17 cellular contexts compared by ENCODE assay signal in the genomic region with DNA sequence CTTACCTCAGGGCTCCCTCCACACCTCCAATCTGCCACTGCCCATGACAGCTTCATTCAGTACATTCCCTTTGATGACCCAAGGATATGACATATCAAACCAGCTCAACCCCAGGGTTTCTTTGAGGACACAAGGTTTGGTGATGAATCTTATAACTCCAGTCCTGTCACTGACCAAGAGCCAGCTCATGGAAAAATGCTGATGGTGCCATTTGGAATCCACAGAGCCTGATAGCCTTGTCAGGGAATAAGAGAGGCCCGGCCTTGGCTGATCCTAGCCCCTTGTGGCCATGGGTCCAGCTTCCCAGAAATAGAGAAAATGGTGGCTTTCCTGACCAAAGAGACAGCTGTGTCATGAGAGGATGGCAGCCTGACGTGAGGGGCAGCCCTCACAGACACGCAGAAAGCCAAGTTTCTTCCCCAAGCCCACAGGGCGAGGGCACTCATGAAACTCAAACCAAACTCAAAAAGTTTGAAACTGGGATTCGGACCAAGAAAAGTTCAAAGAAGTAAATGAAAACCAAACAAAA.
DNase-seq lines count a peak whose midpoint lies in the region; ATAC-seq, FAIRE-seq and TF ChIP-seq lines count a peak whose summit lies in the region.
"Had no signal": no experiment of that assay in that cellular context is flagged by ENCODE, and none has a peak within 500 bp of the region (broad histone marks: within the 10 kb centered on the region; RNA-seq: fewer than 3 reads in every experiment).

No MANE protein-coding gene starts in this region.

- no peaks in the 10 kb centered on the region for H3K36me3 ChIP-seq in BLaER1 treated with 17β-estradiol and CSF1 and Interleukin-3, amounts not matched to agents 10 nM and 100 nM
- H3K36me3 ChIP-seq in pancreas: no peaks in the 10 kb centered on the region
- no peaks in the 10 kb centered on the region for H3K36me3 ChIP-seq in tibial nerve
- H3K36me3 ChIP-seq: BE2C, HAP-1 had no signal

- peaks cover 32% of the 10 kb centered on the region for H3K4me1 Mint-ChIP-seq in endothelial cell (ENCODE audit: unreplicated experiment)
- H3K4me1 Mint-ChIP-seq: CD4-positive, CD25-positive, alpha-beta regulatory T cell had no signal

- H4K20me1 ChIP-seq in BLaER1 treated with 17β-estradiol and CSF1 and Interleukin-3, amounts not matched to agents 10 nM and 100 nM: no peaks in the 10 kb centered on the region

- H3K27me3 Mint-ChIP-seq in endothelial cell (ENCODE audit: unreplicated experiment): peaks cover 2% of the 10 kb centered on the region

- H3K36me3 Mint-ChIP-seq in endothelial cell (ENCODE audit: low read depth, unreplicated experiment): no peaks in the 10 kb centered on the region
- H3K36me3 Mint-ChIP-seq: CD4-positive, CD25-positive, alpha-beta regulatory T cell had no signal

- 24 to 27% methylated on average over 5 of the region's 5 CpGs for WGBS in pancreas, 2 donors
- WGBS in tibial nerve, 2 donors: 79 to 86% methylated on average over 5 of the region's 5 CpGs

- H3K4me3 ChIP-seq in BLaER1 treated with 17β-estradiol and CSF1 and Interleukin-3, amounts not matched to agents 10 nM and 100 nM: no peak overlapping the region
- no peak overlapping the region for H3K4me3 ChIP-seq in pancreas
- H3K4me3 ChIP-seq in tibial nerve: no peak overlapping the region
- H3K4me3 ChIP-seq: GM12878, HAP-1 had no signal

- H3K4me3 Mint-ChIP-seq in endothelial cell (ENCODE audit: unreplicated experiment): no peak overlapping the region
- H3K4me3 Mint-ChIP-seq: CD4-positive, CD25-positive, alpha-beta regulatory T cell had no signal

- TF ChIP-seq POLR2A in tibial nerve (IDR thresholded peaks at IDR 0.05): no peak

- peaks cover 14 to 26% (median 20%) of the 10 kb centered on the region in 10 experiments; a peak in 19 of 20 replicates for H3K4me1 ChIP-seq in BLaER1 treated with 17β-estradiol and CSF1 and Interleukin-3, amounts not matched to agents 10 nM and 100 nM
- H3K4me1 ChIP-seq in pancreas (peaks cover 27 to 43% (median 31%) of the 10 kb centered on the region in 3 donors), tibial nerve (peaks cover 0 to 14% (median 4%) of the 10 kb centered on the region in 4 donors)
- H3K4me1 ChIP-seq: BE2C, HAP-1 had no signal

- H3K27me3 ChIP-seq in BLaER1 treated with 17β-estradiol and CSF1 and Interleukin-3, amounts not matched to agents 10 nM and 100 nM: no peaks in the 10 kb centered on the region; a peak in 1 of 22 replicates
- H3K27me3 ChIP-seq in pancreas (no peaks in the 10 kb centered on the region), tibial nerve (no peaks in the 10 kb centered on the region)
- H3K27me3 ChIP-seq: BE2C had no signal

- no peak overlapping the region; a peak in 1 of 22 replicates for H3K9ac ChIP-seq in BLaER1 treated with 17β-estradiol and CSF1 and Interleukin-3, amounts not matched to agents 10 nM and 100 nM

- TF ChIP-seq EP300 in tibial nerve (IDR thresholded peaks at IDR 0.05): no peak

- no peak for TF ChIP-seq CTCF in VCaP (conservative IDR thresholded peaks at IDR 0.05)
- no peak for TF ChIP-seq CTCF in endothelial cell (IDR thresholded peaks at IDR 0.05; ENCODE audit: unreplicated experiment)
- no peak for TF ChIP-seq CTCF in pancreas (IDR thresholded peaks at IDR 0.05)
- no peak for TF ChIP-seq CTCF in tibial nerve (IDR thresholded peaks at IDR 0.05)

- peak overlapping the region in 2 of 11 experiments; percentile 14 to 64; a peak in 1 of 22 replicates for H3K27ac ChIP-seq in BLaER1 treated with 17β-estradiol and CSF1 and Interleukin-3, amounts not matched to agents 10 nM and 100 nM
- H3K27ac ChIP-seq in VCaP (peak overlapping the region; percentile 100), pancreas (peak overlapping the region; percentile 13 to 69 (median 49)), tibial nerve (no peak overlapping the region)

- peak overlapping the region; percentile 32 for H3K27ac Mint-ChIP-seq in endothelial cell (ENCODE audit: unreplicated experiment)
- H3K27ac Mint-ChIP-seq: CD4-positive, CD25-positive, alpha-beta regulatory T cell had no signal

- FAIRE-seq in pancreas (lab: Jason Lieb, UNC): no peak
- FAIRE-seq: GM12878, GM18507, HTR-8/SVneo had no signal

- intact Hi-C loops in pancreas (cut with DNase I): loop anchor here in 1 of 3 donors (10.0 kb wide), 1 partner anchor 198 kb away; no protein-coding TSS in a partner anchor

- no peak for DNase-seq in endothelial cell (ENCODE audit: low spot score)
- no peak for DNase-seq in pancreas
- no peak for DNase-seq in NK-92 treated with Interleukin-12 subunit alpha and Interleukin-12 subunit beta, amount 100 ng/mL, for 24 hours (lab: John Stamatoyannopoulos, UW)
- DNase-seq in tibial nerve (ENCODE audit: low spot score in 2 of 2): no peak
- DNase-seq: BE2C; CD4-positive, CD25-positive, alpha-beta regulatory T cell; DMS 273 treated with DMSO at 0.1 percent for 48 hours; GOT3; KBM-7 had no signal

- H3K9me3 Mint-ChIP-seq in endothelial cell (ENCODE audit: unreplicated experiment): no peaks in the 10 kb centered on the region
- H3K9me3 Mint-ChIP-seq: CD4-positive, CD25-positive, alpha-beta regulatory T cell had no signal

- H3K4me2 ChIP-seq in BLaER1 treated with 17β-estradiol and CSF1 and Interleukin-3, amounts not matched to agents 10 nM and 100 nM: peak overlapping the region; percentile 38 to 87 (median 72)

- 0 out of 22 replicates have a peak, but pooled peaks cover 0 to 4% (median 0%) of the 10 kb centered on the region in 11 experiments for H3K9me3 ChIP-seq in BLaER1 treated with 17β-estradiol and CSF1 and Interleukin-3, amounts not matched to agents 10 nM and 100 nM (replicated peaks in 1 of 11)
- H3K9me3 ChIP-seq in pancreas (no peaks in the 10 kb centered on the region), tibial nerve (no peaks in the 10 kb centered on the region)
- H3K9me3 ChIP-seq: BE2C, HAP-1 had no signal

- ATAC-seq in pancreas: peak in 2 of 4 donors; percentile 13 to 14
- no peak for ATAC-seq in HG03432 (IDR thresholded peaks at IDR 0.05; ENCODE audit: unreplicated experiment)
- ATAC-seq in HG03139 (IDR thresholded peaks at IDR 0.05; ENCODE audit: unreplicated experiment): no peak
- ATAC-seq: GM12878 had no signal

Comparison
In these comparisons a context has a peak if more than half of its experiments do, and no peak if none do; other contexts are left out.
1. H3K27ac ChIP-seq: peak in VCaP (single experiment) and pancreas (4 of 4); none in tibial nerve (0 of 4).